Comparison of ENCODE assay signal across 15 cellular contexts in genomic region chr12:101763246-101763931, GRCh38. TPM values are rescaled to one million over a fixed set of nuclear protein-coding genes. Genes with fewer than 3 reads are reported as not detected.
DNase-seq lines count a peak whose midpoint lies in the region; ATAC-seq, FAIRE-seq and TF ChIP-seq lines count a peak whose summit lies in the region.
"Had no signal": no experiment of that assay in that cellular context is flagged by ENCODE, and none has a peak within 500 bp of the region (broad histone marks: within the 10 kb centered on the region; RNA-seq: fewer than 3 reads in every experiment).

No MANE protein-coding gene starts in this region.

- H3K9ac ChIP-seq in mammary epithelial cell (ENCODE audit: insufficient read depth, low read length) (no peak overlapping the region), K562 (ENCODE audit: insufficient read depth in 1 of 2, low read depth in 2 of 2, low read length in 2 of 2) (no peak overlapping the region), mesenchymal stem cell (ENCODE audit: low read length) (no peak overlapping the region)

- no peaks in the 10 kb centered on the region for H3K4me1 ChIP-seq in breast epithelium
- H3K4me1 ChIP-seq in mammary epithelial cell (ENCODE audit: insufficient read depth, low read length) = no peaks in the 10 kb centered on the region
- H3K4me1 ChIP-seq in K562 (replicated peaks in 1 of 2; ENCODE audit: control insufficient read depth in 2 of 2, insufficient read depth in 2 of 2, low read length in 2 of 2) = no peaks in the 10 kb centered on the region
- no peaks in the 10 kb centered on the region for H3K4me1 ChIP-seq in mesenchymal stem cell (ENCODE audit: control insufficient read depth, insufficient read depth, low read depth, low read length)
- peaks cover 0 to 11% (median 0%) of the 10 kb centered on the region in 4 donors for H3K4me1 ChIP-seq in upper lobe of left lung

- TF ChIP-seq POLR2A in breast epithelium (IDR thresholded peaks at IDR 0.05) = no peak
- TF ChIP-seq POLR2A in K562 (conservative IDR thresholded peaks at IDR 0.05) = no peak
- TF ChIP-seq POLR2A in upper lobe of left lung (IDR thresholded peaks at IDR 0.05) = no peak

- peak; percentile 32 for FAIRE-seq in K562 (lab: Jason Lieb, UNC)
- FAIRE-seq: astrocyte had no signal

- no peaks in the 10 kb centered on the region for H3K79me1 ChIP-seq in mesenchymal stem cell (replicated peaks; ENCODE audit: low read length, poor library complexity, severe bottlenecking)

- no peak for TF ChIP-seq EP300 in K562 (IDR thresholded peaks at IDR 0.05; ENCODE audit: low read length)
- no peak for TF ChIP-seq EP300 in upper lobe of left lung (IDR thresholded peaks at IDR 0.05)

- TF ChIP-seq CTCF in breast epithelium (IDR thresholded peaks at IDR 0.05) (no peak), mammary epithelial cell (conservative IDR thresholded peaks at IDR 0.05 in 1 of 2, IDR thresholded peaks at IDR 0.05 in 1 of 2; ENCODE audit: extremely low read depth in 1 of 2, insufficient read depth in 1 of 2, low read depth in 1 of 2, low read length in 2 of 2) (no peak), K562 (IDR thresholded peaks at IDR 0.05 in 2 of 3, conservative IDR thresholded peaks at IDR 0.05 in 1 of 3; ENCODE audit: insufficient read depth in 2 of 3, low read depth in 1 of 3, low read length in 3 of 3) (no peak), upper lobe of left lung (IDR thresholded peaks at IDR 0.05) (no peak)

- dilution Hi-C loops in mammary epithelial cell (cut with HindIII; ENCODE audit: low sequenced_read_pairs) = no loop called here

- H2BK15ac ChIP-seq in mesenchymal stem cell (ENCODE audit: low read depth, poor library complexity, severe bottlenecking) = no peak overlapping the region

- H2BK12ac ChIP-seq in mesenchymal stem cell (ENCODE audit: low read length in 2 of 2) = no peak overlapping the region

- H4K8ac ChIP-seq in mesenchymal stem cell (ENCODE audit: low read length) = peak overlapping the region; percentile 27

- H3K9me3 ChIP-seq in breast epithelium (no peaks in the 10 kb centered on the region), mammary epithelial cell (replicated peaks; ENCODE audit: insufficient read depth, low read length) (no peaks in the 10 kb centered on the region), K562 (replicated peaks; ENCODE audit: control insufficient read depth, insufficient read depth, low read depth, low read length) (no peaks in the 10 kb centered on the region), mesenchymal stem cell (ENCODE audit: control insufficient read depth, low read length) (no peaks in the 10 kb centered on the region), upper lobe of left lung (no peaks in the 10 kb centered on the region)

- TF ChIP-seq RAD21 in K562 (CRISPR knock-in tag; conservative IDR thresholded peaks at IDR 0.05 in 1 of 2, IDR thresholded peaks at IDR 0.05 in 1 of 2) = no peak

- no peak for DNase-seq in breast epithelium (ENCODE audit: low spot score in 2 of 2)
- no peak for DNase-seq in mammary epithelial cell
- DNase-seq in K562 (ENCODE audit: extremely low read depth in 1 of 4, low spot score in 3 of 4) = no peak
- DNase-seq in mesenchymal stem cell = no peak
- no peak for DNase-seq in upper lobe of left lung
- no peak for DNase-seq in D341Med (ENCODE audit: low spot score)
- no peak for DNase-seq in caudate nucleus (lab: John Stamatoyannopoulos, UW)
- DNase-seq in mesenteric fat pad (ENCODE audit: low spot score) = no peak
- DNase-seq: activated CD4-positive, alpha-beta T cell treated with anti-CD3 and anti-CD28 coated beads for 1 hour; activated T-cell treated with anti-CD3 and anti-CD28 coated beads, Interleukin-2, amount 50 U/mL, for 1 hour; Calu3; NK-92 treated with Interleukin-12 subunit alpha and Interleukin-12 subunit beta, amount 100 ng/mL, for 24 hours had no signal

- intact Hi-C loops in breast epithelium (cut with DNase I; ENCODE audit: low total_unique reads) = no loop called here
- intact Hi-C loops in mammary epithelial cell (cut with micrococcal nuclease) = no loop called here
- intact Hi-C loops in K562 (cut with micrococcal nuclease) = no loop called here

- CTCF ChIA-PET in mammary epithelial cell (lab: Charles Lee; ENCODE audit: low non-redundant PET) (no interaction called here), K562 (lab: Yijun Ruan, JAX; ENCODE audit: low intra/inter-chr PET ratio) (no interaction called here)

- no peak overlapping the region for H3K14ac ChIP-seq in mesenchymal stem cell (ENCODE audit: low read length in 2 of 2)

- no peak overlapping the region for H4K91ac ChIP-seq in mesenchymal stem cell (ENCODE audit: low read length)

- no peak overlapping the region for H2BK120ac ChIP-seq in mesenchymal stem cell (ENCODE audit: low read depth, low read length)

- H3K4me3 ChIP-seq in breast epithelium = no peak overlapping the region
- no peak overlapping the region for H3K4me3 ChIP-seq in mammary epithelial cell (replicated peaks in 1 of 3; ENCODE audit: insufficient read depth in 1 of 3, low read depth in 2 of 3, low read length in 3 of 3)
- H3K4me3 ChIP-seq in K562 = no peak overlapping the region
- no peak overlapping the region for H3K4me3 ChIP-seq in mesenchymal stem cell (ENCODE audit: insufficient read depth in 1 of 2, low read depth in 1 of 2, low read length in 2 of 2)
- no peak overlapping the region for H3K4me3 ChIP-seq in upper lobe of left lung
- H3K4me3 ChIP-seq: SK-N-MC had no signal

- H3K79me2 ChIP-seq in mammary epithelial cell (ENCODE audit: insufficient read depth, low read length) (no peaks in the 10 kb centered on the region), K562 (ENCODE audit: control insufficient read depth, insufficient read depth, low read length) (no peaks in the 10 kb centered on the region)

- BruUV-seq in mammary epithelial cell (replicated peaks; lab: Mats Ljungman, UMichigan) (no TSS peak), K562 (replicated peaks; lab: Mats Ljungman, UMichigan) (no TSS peak)

- H3K27me3 ChIP-seq in breast epithelium (no peaks in the 10 kb centered on the region), mammary epithelial cell (ENCODE audit: insufficient read depth, low read length) (no peaks in the 10 kb centered on the region), K562 (ENCODE audit: control insufficient read depth in 2 of 2, insufficient read depth in 2 of 2, low read length in 2 of 2) (no peaks in the 10 kb centered on the region), mesenchymal stem cell (ENCODE audit: control insufficient read depth in 1 of 2, insufficient read depth in 1 of 2, low read length in 2 of 2) (no peaks in the 10 kb centered on the region), upper lobe of left lung (no peaks in the 10 kb centered on the region)

- POLR2A ChIA-PET in K562 (lab: Yijun Ruan, JAX) = interaction anchor here (0.9 kb wide), 1 partner anchor 16 kb away, joined by 3 read pairs; no protein-coding TSS in a partner anchor

- H3K23ac ChIP-seq in mesenchymal stem cell (ENCODE audit: low read length in 2 of 2) = no peak overlapping the region

- no peaks in the 10 kb centered on the region for H3K9me1 ChIP-seq in K562 (ENCODE audit: control insufficient read depth, insufficient read depth, low read length)

- H2AFZ ChIP-seq in mammary epithelial cell (ENCODE audit: low read depth, low read length) = no peak overlapping the region
- no peak overlapping the region for H2AFZ ChIP-seq in K562 (ENCODE audit: low read depth, low read length)
- H2AFZ ChIP-seq in mesenchymal stem cell (ENCODE audit: low read depth, low read length) = no peak overlapping the region

- H2BK5ac ChIP-seq in mesenchymal stem cell (ENCODE audit: low read depth, low read length, poor library complexity, severe bottlenecking) = no peak overlapping the region

- H3K36me3 ChIP-seq in breast epithelium (no peaks in the 10 kb centered on the region), mammary epithelial cell (ENCODE audit: insufficient read depth, low read length) (peaks cover 11% of the 10 kb centered on the region), K562 (ENCODE audit: control insufficient read depth, insufficient read depth, low read length) (peaks cover 57% of the 10 kb centered on the region), mesenchymal stem cell (ENCODE audit: control insufficient read depth in 1 of 2, insufficient read depth in 2 of 2, low read depth in 1 of 2, low read length in 2 of 2) (peaks cover 7 to 73% of the 10 kb centered on the region in 2 experiments), upper lobe of left lung (peaks cover 2 to 44% (median 7%) of the 10 kb centered on the region in 4 donors)

- no peak overlapping the region for H3K4ac ChIP-seq in mesenchymal stem cell (ENCODE audit: low read depth in 1 of 2, low read length in 2 of 2)

- H4K20me1 ChIP-seq in mammary epithelial cell (ENCODE audit: insufficient read depth, low read length) = no peaks in the 10 kb centered on the region
- H4K20me1 ChIP-seq in K562 (replicated peaks; ENCODE audit: control insufficient read depth, insufficient read depth, low read length) = no peaks in the 10 kb centered on the region

- 86% methylated on average over 5 of the region's 6 CpGs for WGBS in mammary epithelial cell (ENCODE audit: low coverage, missing lambda C conversion rate)
- 58% methylated on average over 6 of the region's 6 CpGs for WGBS in K562 (ENCODE audit: insufficient coverage, low coverage, missing lambda C conversion rate)
- WGBS in mesenchymal stem cell = 97% methylated on average over 6 of the region's 6 CpGs
- 72 to 78% methylated on average over 6 of the region's 6 CpGs for WGBS in upper lobe of left lung, 2 donors

- no peak overlapping the region for H3K4me2 ChIP-seq in mammary epithelial cell (ENCODE audit: insufficient read depth, low read depth, low read length)
- no peak overlapping the region for H3K4me2 ChIP-seq in K562 (ENCODE audit: insufficient read depth, low read length)
- H3K4me2 ChIP-seq in mesenchymal stem cell (ENCODE audit: low read length, poor library complexity, severe bottlenecking) = no peak overlapping the region

- peak; percentile 59 for ATAC-seq in K562
- peak; percentile 77 to 81 for ATAC-seq in upper lobe of left lung (ENCODE audit: low FRiP score in 2 of 2)

- H3K27ac ChIP-seq in breast epithelium = peak overlapping the region; percentile 60 to 70
- H3K27ac ChIP-seq in mammary epithelial cell (ENCODE audit: insufficient read depth, low read depth, low read length) = no peak overlapping the region
- no peak overlapping the region for H3K27ac ChIP-seq in K562 (ENCODE audit: extremely low read depth, low read depth, low read length)
- H3K27ac ChIP-seq in mesenchymal stem cell (ENCODE audit: low read length, poor library complexity, severe bottlenecking) = no peak overlapping the region
- H3K27ac ChIP-seq in upper lobe of left lung = peak overlapping the region in 2 of 4 donors; percentile 8 to 37
- H3K27ac ChIP-seq in caudate nucleus (ENCODE audit: low read depth, low read length) = no peak overlapping the region
- H3K27ac ChIP-seq: SK-N-MC had no signal

- no peak overlapping the region for H2AK5ac ChIP-seq in mesenchymal stem cell (ENCODE audit: low read length, severe bottlenecking)

- in situ Hi-C loops in mammary epithelial cell (cut with MboI; ENCODE audit: low sequenced_read_pairs in 2 of 2) (loop anchor here (10.0 to 25.0 kb wide), 2 partner anchors 349 to 351 kb away; partner anchors contain the start of gene ARL1 (in 1 of the 2)), K562 (cut with MboI) (loop anchor here (5.0 kb wide), 1 partner anchor 351 kb away; no protein-coding TSS in a partner anchor)

- no peak overlapping the region for H3K18ac ChIP-seq in mesenchymal stem cell (ENCODE audit: low read depth in 1 of 2, low read length in 2 of 2)

RNA-seq across cellular contexts. Expression of gene SYCP3, which starts 24.1 kb away (rescaled TPM):
- total RNA-seq in breast epithelium (under 1 TPM in 2 of 3 donors, not detected in 1; 0.16 to 0.33 TPM), mammary epithelial cell (under 1 TPM in 1 of 2 donors, not detected in 1; 0.50 TPM), K562 (2014; rRNA removed) (0.37 TPM in 1 of 2 replicates, not detected in the other), K562 (2014; rRNA removed; fragmentation: Illumina TruSeq; extraction: Trizol) (0.15 TPM in 1 of 2 replicates, not detected in the other), K562 (2015; rRNA removed; fragmentation: Illumina TruSeq; extraction: Trizol) (0.22 TPM in 1 of 2 replicates, not detected in the other), K562 (2021) (not detected in 2 replicates), upper lobe of left lung (1 to 10 TPM in 1 of 6 donors, under 1 TPM in 2, not detected in 3; 0.13 to 1.3 (median 0.30) TPM), mesenteric fat pad (not detected)
- polyA plus RNA-seq in mammary epithelial cell (not detected), K562 (2011; rRNA removed) (0.11 and 0.16 TPM in 2 replicates), K562 (2014; fragmentation: Illumina TruSeq; extraction: Trizol) (not detected in 2 replicates), K562 (2014; fragmentation: Nextera tagmentation; extraction: Ambion mirVana) (under 1 TPM; 0.25 TPM), K562 (2014; rRNA removed) (not detected in 2 replicates)
- not detected for polyA minus RNA-seq in mammary epithelial cell
- total RNA-seq in K562 (2011; cell fraction: chromatin; rRNA removed; ENCODE audit: low replicate concordance) = 0.35 and 0.97 TPM in 2 replicates
- total RNA-seq in K562 (2011; cell fraction: nucleolus; rRNA removed) = 0.33 TPM in 1 of 2 replicates, not detected in the other
- total RNA-seq in K562 (2011; cell fraction: nucleoplasm; rRNA removed) = 0.37 and 0.46 TPM in 2 replicates
- polyA plus RNA-seq in K562 (2011; cell fraction: cytosol; rRNA removed) = not detected in 2 replicates
- 0.10 and 0.11 TPM in 2 replicates for polyA plus RNA-seq in K562 (2011; cell fraction: nucleus; rRNA removed)
- 0.16 and 0.29 TPM in 2 replicates for polyA plus RNA-seq in K562 (2012)
- 0.15 TPM in 1 of 2 replicates, not detected in the other for polyA minus RNA-seq in K562 (2011; rRNA and poly(A)+ RNA removed)
- not detected in 2 replicates for polyA minus RNA-seq in K562 (2011; cell fraction: cytosol; rRNA and poly(A)+ RNA removed)
- polyA minus RNA-seq in K562 (2011; cell fraction: nucleus; rRNA and poly(A)+ RNA removed) = 0.11 and 0.13 TPM in 2 replicates
- polyA plus RNA-seq in mesenchymal stem cell (2013, experiment 1 of 2) = 0.03 TPM
- 0.10 TPM for polyA plus RNA-seq in mesenchymal stem cell (2013, experiment 2 of 2)
- total RNA-seq: astrocyte, MCF 10A had no signal

Comparison
In these comparisons a context has a peak if more than half of its experiments do, and no peak if none do; other contexts are left out.
1. H3K27ac ChIP-seq: peak in breast epithelium (2 of 2); none in mammary epithelial cell (single experiment), K562 (single experiment), mesenchymal stem cell (single experiment) and caudate nucleus (single experiment).